20 cellular contexts compared by ENCODE assay signal in genomic region chr16:65312071-65312470, GRCh38.
DNase-seq lines count a peak whose midpoint lies in the region; ATAC-seq and TF ChIP-seq lines count a peak whose summit lies in the region.
"Had no signal": no experiment of that assay in that cellular context is flagged by ENCODE, and none has a peak within 500 bp of the region (broad histone marks: within the 10 kb centered on the region; RNA-seq: fewer than 3 reads in every experiment).

No MANE protein-coding gene starts in this region.

- H3K27me3 ChIP-seq in MG63: no peaks in the 10 kb centered on the region
- H3K27me3 ChIP-seq in osteoblast (ENCODE audit: insufficient read depth, low read length): no peaks in the 10 kb centered on the region
- H3K27me3 ChIP-seq: right lobe of liver had no signal

- H2AFZ ChIP-seq in osteoblast (ENCODE audit: low read length): no peak overlapping the region
- H2AFZ ChIP-seq: parathyroid adenoma had no signal

- no peak for ATAC-seq in GM21390 (IDR thresholded peaks at IDR 0.05; ENCODE audit: unreplicated experiment)
- ATAC-seq in HG02970 (IDR thresholded peaks at IDR 0.05; ENCODE audit: low FRiP score, unreplicated experiment): no peak
- ATAC-seq: naive thymus-derived CD8-positive, alpha-beta T cell; right lobe of liver had no signal

- H3K27ac ChIP-seq in osteoblast (ENCODE audit: low read depth, low read length): peak overlapping the region; percentile 86
- H3K27ac ChIP-seq: parathyroid adenoma, right lobe of liver had no signal

- H3K4me1 ChIP-seq in osteoblast (ENCODE audit: insufficient read depth, low read length): peaks cover 55% of the 10 kb centered on the region
- H3K4me1 ChIP-seq: right lobe of liver had no signal

- H3K4me3 ChIP-seq in MG63 (no peak overlapping the region), epithelial cell of esophagus (ENCODE audit: low read length) (no peak overlapping the region), osteoblast (ENCODE audit: insufficient read depth, low read length) (no peak overlapping the region)
- H3K4me3 ChIP-seq: coronary artery, right lobe of liver had no signal

- H3K9me3 ChIP-seq in MG63 (peaks cover 2% of the 10 kb centered on the region; the same call in 1 of the 2 replicates), osteoblast (ENCODE audit: low read depth, low read length) (peaks cover 3% of the 10 kb centered on the region)
- H3K9me3 ChIP-seq: right lobe of liver had no signal

- H3K36me3 ChIP-seq in MG63 (no peaks in the 10 kb centered on the region), osteoblast (ENCODE audit: insufficient read depth, low read length) (no peaks in the 10 kb centered on the region)
- H3K36me3 ChIP-seq: right lobe of liver had no signal

- no peaks in the 10 kb centered on the region for H4K20me1 ChIP-seq in osteoblast (ENCODE audit: insufficient read depth, low read length)

- TF ChIP-seq CTCF in epithelial cell of esophagus (IDR thresholded peaks at IDR 0.05; ENCODE audit: insufficient read depth, low read depth, low read length, missing control alignments) (no peak), osteoblast (IDR thresholded peaks at IDR 0.05; ENCODE audit: extremely low read depth, low read depth, low read length) (no peak)

- peak overlapping the region; percentile 31 for H3K4me2 ChIP-seq in osteoblast (ENCODE audit: insufficient read depth, low read length)

- H3K79me2 ChIP-seq in osteoblast (ENCODE audit: insufficient read depth, low read length): no peaks in the 10 kb centered on the region
- H3K79me2 ChIP-seq: parathyroid adenoma had no signal

- DNase-seq in Daoy (ENCODE audit: low read depth) (peak; percentile 13), MG63 (peak; percentile 7), epithelial cell of esophagus (ENCODE audit: low read depth) (peak; percentile 29), osteoblast (ENCODE audit: insufficient read length, low spot score, missing footprints) (no peak), DMS53 (lab: John Stamatoyannopoulos, UW) (no peak), hypothalamus (lab: John Stamatoyannopoulos, UW) (no peak)
- DNase-seq: activated CD4-positive, alpha-beta T cell treated with anti-CD3 and anti-CD28 coated beads for 4 hours; CD8-positive, alpha-beta memory T cell; DMS79; endodermal cell; foreskin melanocyte; MM.1S; naive thymus-derived CD8-positive, alpha-beta T cell; NCI-H69; right lobe of liver; T-helper 1 cell had no signal

Comparison
In these comparisons a context has a peak if more than half of its experiments do, and no peak if none do; other contexts are left out.
1. DNase-seq: peak in Daoy (single experiment), MG63 (single experiment) and epithelial cell of esophagus (single experiment); none in osteoblast (single experiment), DMS53 (single experiment) and hypothalamus (0 of 51).